1 cellular context compared by ENCODE assay signal in the genomic region with DNA sequence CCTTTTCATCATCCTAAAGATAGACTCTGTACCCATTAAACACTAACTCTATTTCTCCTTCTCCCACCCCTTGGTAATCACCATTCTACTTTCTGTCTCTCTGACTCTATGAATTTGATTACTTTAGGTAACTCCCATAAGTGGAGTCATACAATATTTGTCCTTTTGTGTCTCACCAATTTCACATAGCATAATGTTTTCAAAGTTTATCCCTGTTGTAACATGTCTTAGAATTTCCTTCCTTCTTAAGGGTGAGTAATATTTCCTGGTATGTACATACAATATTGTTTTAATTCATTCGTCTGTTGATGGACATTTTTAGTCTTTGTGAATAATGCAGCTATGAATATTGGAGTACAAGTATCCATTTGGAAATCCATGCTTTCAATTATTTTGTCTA.
TF ChIP-seq lines count a peak whose summit lies in the region.

No MANE protein-coding gene starts in this region.

TF ChIP-seq in SK-N-SH treated with all-trans-retinoic acid at 6 μM for 48 hours, 23 proteins besides CTCF, POLR2A, EP300 and RAD21:
- TF ChIP-seq CREB5 (CRISPR knock-in tag; IDR thresholded peaks at IDR 0.05; ENCODE audit: low read depth): no peak
- no peak for TF ChIP-seq GLIS3 (CRISPR knock-in tag; IDR thresholded peaks at IDR 0.05)
- no peak for TF ChIP-seq CSDC2 (CRISPR knock-in tag; IDR thresholded peaks at IDR 0.05)
- no peak for TF ChIP-seq ESRRG (CRISPR knock-in tag; IDR thresholded peaks at IDR 0.05)
- no peak for TF ChIP-seq ZFP3 (CRISPR knock-in tag; IDR thresholded peaks at IDR 0.05)
- TF ChIP-seq PPARA (CRISPR knock-in tag; IDR thresholded peaks at IDR 0.05; ENCODE audit: borderline replicate concordance): no peak
- TF ChIP-seq, protein P1, sequence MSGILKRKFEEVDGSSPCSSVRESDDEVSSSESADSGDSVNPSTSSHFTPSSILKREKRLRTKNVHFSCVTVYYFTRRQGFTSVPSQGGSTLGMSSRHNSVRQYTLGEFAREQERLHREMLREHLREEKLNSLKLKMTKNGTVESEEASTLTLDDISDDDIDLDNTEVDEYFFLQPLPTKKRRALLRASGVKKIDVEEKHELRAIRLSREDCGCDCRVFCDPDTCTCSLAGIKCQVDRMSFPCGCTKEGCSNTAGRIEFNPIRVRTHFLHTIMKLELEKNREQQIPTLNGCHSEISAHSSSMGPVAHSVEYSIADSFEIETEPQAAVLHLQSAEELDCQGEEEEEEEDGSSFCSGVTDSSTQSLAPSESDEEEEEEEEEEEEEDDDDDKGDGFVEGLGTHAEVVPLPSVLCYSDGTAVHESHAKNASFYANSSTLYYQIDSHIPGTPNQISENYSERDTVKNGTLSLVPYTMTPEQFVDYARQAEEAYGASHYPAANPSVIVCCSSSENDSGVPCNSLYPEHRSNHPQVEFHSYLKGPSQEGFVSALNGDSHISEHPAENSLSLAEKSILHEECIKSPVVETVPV (CRISPR knock-in tag; IDR thresholded peaks at IDR 0.05): no peak
- TF ChIP-seq RARB (CRISPR knock-in tag; IDR thresholded peaks at IDR 0.05): no peak
- TF ChIP-seq TOX (CRISPR knock-in tag; IDR thresholded peaks at IDR 0.05; ENCODE audit: borderline replicate concordance): no peak
- no peak for TF ChIP-seq TCF4 (CRISPR knock-in tag; IDR thresholded peaks at IDR 0.05; ENCODE audit: borderline replicate concordance)
- no peak for TF ChIP-seq ZNF565 (CRISPR knock-in tag; conservative IDR thresholded peaks at IDR 0.05; ENCODE audit: low read depth)
- no peak for TF ChIP-seq ZC3H10 (CRISPR knock-in tag; IDR thresholded peaks at IDR 0.05)
- TF ChIP-seq ZNF8 (CRISPR knock-in tag; IDR thresholded peaks at IDR 0.05): no peak
- no peak for TF ChIP-seq POU6F1 (CRISPR knock-in tag; IDR thresholded peaks at IDR 0.05; ENCODE audit: borderline replicate concordance, low read depth)
- TF ChIP-seq SNAI2 (CRISPR knock-in tag; IDR thresholded peaks at IDR 0.05): no peak
- no peak for TF ChIP-seq ISL1 (CRISPR knock-in tag; IDR thresholded peaks at IDR 0.05)
